ENCODE assay signal across 4 cellular contexts in genomic region chr2:96008051-96008450, GRCh38. TPM values are rescaled to one million over a fixed set of nuclear protein-coding genes. Genes with fewer than 3 reads are reported as not detected.
"Had no signal": no experiment of that assay in that cellular context is flagged by ENCODE, and none has a peak within 500 bp of the region (broad histone marks: within the 10 kb centered on the region; RNA-seq: fewer than 3 reads in every experiment).

No MANE protein-coding gene starts in this region.

RNA-seq across cellular contexts. Expression of gene GPAT2, which starts 26.7 kb away (rescaled TPM):
- total RNA-seq: HepG2, HT1080, NCI-H460, RPMI7951 had no signal
- polyA plus RNA-seq: HepG2 had no signal
